8 cellular contexts compared by ENCODE assay signal in genomic region chr16:11076259-11077018, GRCh38.
A peak's percentile ranks its signal among the peaks of the same experiment; 100 is the strongest.
DNase-seq lines count a peak whose midpoint lies in the region; ATAC-seq and TF ChIP-seq lines count a peak whose summit lies in the region.

No MANE protein-coding gene starts in this region.

- H3K9me3 Mint-ChIP-seq in CD4-positive, alpha-beta T cell, result no peaks in the 10 kb centered on the region
- H3K9me3 Mint-ChIP-seq in IgD-negative memory B cell (no peaks in the 10 kb centered on the region), CD14-positive monocyte (no peaks in the 10 kb centered on the region)
- no peaks in the 10 kb centered on the region for H3K9me3 Mint-ChIP-seq in dendritic cell treated with granulocyte-macrophage colony-stimulating factor and Interleukin-4, amounts not matched to agents 40 ng/mL and 50 ng/mL, for 4 days

- ATAC-seq in CD4-positive, alpha-beta T cell (ENCODE audit: poor library complexity), result peak; percentile 77
- peak; percentile 50 for ATAC-seq in GM21423 (IDR thresholded peaks at IDR 0.05; ENCODE audit: unreplicated experiment)
- peak; percentile 81 for ATAC-seq in stimulated activated naive CD8-positive, alpha-beta T cell treated with anti-CD3 and anti-CD28 coated beads, Interleukin-15, Interleukin-2, amounts not matched to agents 100 U/mL and 50 U/mL, for 24 hours

- TF ChIP-seq CTCF in CD4-positive, alpha-beta T cell (IDR thresholded peaks at IDR 0.05), result no peak
- no peak for TF ChIP-seq CTCF in CD14-positive monocyte (IDR thresholded peaks at IDR 0.05)

- H3K27me3 Mint-ChIP-seq in CD4-positive, alpha-beta T cell, result no peaks in the 10 kb centered on the region
- H3K27me3 Mint-ChIP-seq in IgD-negative memory B cell (peaks cover 1% of the 10 kb centered on the region), CD14-positive monocyte (ENCODE audit: low read depth in 3 of 3) (peaks cover 0 to 1% (median 0%) of the 10 kb centered on the region in 3 donors)
- no peaks in the 10 kb centered on the region for H3K27me3 Mint-ChIP-seq in dendritic cell treated with granulocyte-macrophage colony-stimulating factor and Interleukin-4, amounts not matched to agents 40 ng/mL and 50 ng/mL, for 4 days

- H3K36me3 Mint-ChIP-seq in CD4-positive, alpha-beta T cell (ENCODE audit: low read depth), result peaks cover 31% of the 10 kb centered on the region
- H3K36me3 Mint-ChIP-seq in IgD-negative memory B cell (peaks cover 14% of the 10 kb centered on the region), CD14-positive monocyte (peaks cover 66 to 74% of the 10 kb centered on the region in 2 donors)
- H3K36me3 Mint-ChIP-seq in dendritic cell treated with granulocyte-macrophage colony-stimulating factor and Interleukin-4, amounts not matched to agents 40 ng/mL and 50 ng/mL, for 4 days (ENCODE audit: low read depth), result peaks cover 48% of the 10 kb centered on the region

- no peak overlapping the region for H3K4me3 Mint-ChIP-seq in CD4-positive, alpha-beta T cell
- peak overlapping the region in 3 of 4 donors; percentile 36 to 80 (median 44) for H3K4me3 Mint-ChIP-seq in IgD-negative memory B cell
- H3K4me3 Mint-ChIP-seq in dendritic cell treated with granulocyte-macrophage colony-stimulating factor and Interleukin-4, amounts not matched to agents 40 ng/mL and 50 ng/mL, for 4 days, result no peak overlapping the region
- no peak overlapping the region for H3K4me3 Mint-ChIP-seq in CD14-positive monocyte

- CTCF ChIA-PET in CD4-positive, alpha-beta T cell (lab: Charles Lee), result no interaction called here

- H3K4me1 Mint-ChIP-seq in CD4-positive, alpha-beta T cell (ENCODE audit: low read depth), result peaks cover 49% of the 10 kb centered on the region
- H3K4me1 Mint-ChIP-seq in IgD-negative memory B cell (peaks cover 49 to 57% (median 55%) of the 10 kb centered on the region in 3 donors), CD14-positive monocyte (no peaks in the 10 kb centered on the region)
- H3K4me1 Mint-ChIP-seq in dendritic cell treated with granulocyte-macrophage colony-stimulating factor and Interleukin-4, amounts not matched to agents 40 ng/mL and 50 ng/mL, for 4 days (ENCODE audit: low read depth), result peaks cover 64% of the 10 kb centered on the region

- H3K9me3 ChIP-seq in CD4-positive, alpha-beta T cell (ENCODE audit: control insufficient read depth, low read length), result no peaks in the 10 kb centered on the region

- intact Hi-C loops in CD4-positive, alpha-beta T cell (cut with DNase I, micrococcal nuclease), result no loop called here
- intact Hi-C loops in dendritic cell treated with granulocyte-macrophage colony-stimulating factor and Interleukin-4, amounts not matched to agents 40 ng/mL and 50 ng/mL, for 4 days (cut with micrococcal nuclease), result no loop called here
- intact Hi-C loops in CD14-positive monocyte (cut with micrococcal nuclease), result no loop called here

- no peaks in the 10 kb centered on the region for H3K27me3 ChIP-seq in CD4-positive, alpha-beta T cell (ENCODE audit: control insufficient read depth, insufficient read depth, low read length)

- H3K27ac Mint-ChIP-seq in CD4-positive, alpha-beta T cell, result peak overlapping the region; percentile 74
- peak overlapping the region; percentile 84 to 96 (median 92) for H3K27ac Mint-ChIP-seq in IgD-negative memory B cell
- H3K27ac Mint-ChIP-seq in dendritic cell treated with granulocyte-macrophage colony-stimulating factor and Interleukin-4, amounts not matched to agents 40 ng/mL and 50 ng/mL, for 4 days, result peak overlapping the region; percentile 64
- no peak overlapping the region for H3K27ac Mint-ChIP-seq in CD14-positive monocyte

- H3K27ac ChIP-seq in CD4-positive, alpha-beta T cell (ENCODE audit: low read depth, low read length), result no peak overlapping the region

- POLR2A ChIA-PET in CD4-positive, alpha-beta T cell (lab: Charles Lee), result interaction anchor here (1.3 kb wide), 1 partner anchor 10 kb away, joined by 3 read pairs; no protein-coding TSS in a partner anchor

- DNase-seq in CD4-positive, alpha-beta T cell, result peak in 1 of 10 experiments; percentile 23
- DNase-seq in stimulated activated naive CD8-positive, alpha-beta T cell treated with anti-CD3 and anti-CD28 coated beads, Interleukin-15, Interleukin-2, amounts not matched to agents 100 U/mL and 50 U/mL, for 24 hours, result peak; percentile 81
- DNase-seq in NCI-H2107 (lab: John Stamatoyannopoulos, UW) (no peak), SHP77 treated with DMSO at 0.1 percent for 48 hours (lab: John Stamatoyannopoulos, UW) (no peak), CD14-positive monocyte (ENCODE audit: low spot score) (no peak)

Comparison
In these comparisons a context has a peak if more than half of its experiments do, and no peak if none do; other contexts are left out.
1. H3K27ac Mint-ChIP-seq: peak in CD4-positive, alpha-beta T cell (single experiment), IgD-negative memory B cell (3 of 3) and dendritic cell treated with granulocyte-macrophage colony-stimulating factor and Interleukin-4, amounts not matched to agents 40 ng/mL and 50 ng/mL, for 4 days (single experiment); none in CD14-positive monocyte (0 of 7).
2. H3K4me3 Mint-ChIP-seq: peak in IgD-negative memory B cell (3 of 4); none in CD4-positive, alpha-beta T cell (single experiment), dendritic cell treated with granulocyte-macrophage colony-stimulating factor and Interleukin-4, amounts not matched to agents 40 ng/mL and 50 ng/mL, for 4 days (single experiment) and CD14-positive monocyte (0 of 2).
3. Peak in every context shown above with its lines, with median percentiles within 50 percentile points of each other: ATAC-seq.